ENCODE assay signal across 14 cellular contexts in genomic region chr2:47036489-47036769, GRCh38.
DNase-seq lines count a peak whose midpoint lies in the region; ATAC-seq and TF ChIP-seq lines count a peak whose summit lies in the region.
"Had no signal": no experiment of that assay in that cellular context is flagged by ENCODE, and none has a peak within 500 bp of the region (broad histone marks: within the 10 kb centered on the region; RNA-seq: fewer than 3 reads in every experiment).

No MANE protein-coding gene starts in this region.

- H3K4me3 ChIP-seq in heart right ventricle (no peak overlapping the region), mesenchymal stem cell (ENCODE audit: insufficient read depth in 1 of 2, low read depth in 1 of 2, low read length in 2 of 2) (no peak overlapping the region), transverse colon (no peak overlapping the region), H7 (ENCODE audit: insufficient read depth, low read depth, low read length) (no peak overlapping the region)

- WGBS in heart right ventricle, 2 donors, result 94 to 96% methylated on average over 4 of the region's 4 CpGs
- WGBS in mesenchymal stem cell, result 93% methylated on average over 4 of the region's 4 CpGs
- 84% methylated on average over 4 of the region's 4 CpGs; no CpG with 5 or more reads in 1 of the 2 donors for WGBS in transverse colon (ENCODE audit: low coverage in 1 of 2), 2 donors

- TF ChIP-seq POLR2A in transverse colon (IDR thresholded peaks at IDR 0.05), result no peak

- H3K4me1 Mint-ChIP-seq in activated T-helper 2 cell treated with anti-CD3 and anti-CD28 coated beads, Interferon-gamma antibody, Interleukin-2, Interleukin-4, amounts not matched to agents 10 μg/mL and 5 μg/mL and 100 μg/mL, durations not matched to agents 14 hours and 24 hours and 36 hours (ENCODE audit: low read depth), result peaks cover 12% of the 10 kb centered on the region

- no peak overlapping the region for H3K18ac ChIP-seq in mesenchymal stem cell (ENCODE audit: low read depth in 1 of 2, low read length in 2 of 2)

- peak overlapping the region in 1 of 2 experiments; percentile 44 for H2BK12ac ChIP-seq in mesenchymal stem cell (ENCODE audit: low read length in 2 of 2)

- no peak overlapping the region for H3K4me3 Mint-ChIP-seq in activated T-helper 2 cell treated with anti-CD3 and anti-CD28 coated beads, Interferon-gamma antibody, Interleukin-2, Interleukin-4, amounts not matched to agents 10 μg/mL and 5 μg/mL and 100 μg/mL, durations not matched to agents 14 hours and 24 hours and 36 hours (ENCODE audit: low read depth)
- H3K4me3 Mint-ChIP-seq: naive thymus-derived CD8-positive, alpha-beta T cell had no signal

- H3K36me3 ChIP-seq in heart right ventricle (peaks cover 0 to 35% (median 0%) of the 10 kb centered on the region in 9 donors), mesenchymal stem cell (ENCODE audit: control insufficient read depth in 1 of 2, insufficient read depth in 2 of 2, low read depth in 1 of 2, low read length in 2 of 2) (peaks cover 26 to 73% of the 10 kb centered on the region in 2 experiments), transverse colon (no peaks in the 10 kb centered on the region), H7 (replicated peaks; ENCODE audit: control insufficient read depth, insufficient read depth, low read length) (no peaks in the 10 kb centered on the region; the same call in 1 of the 2 replicates)

- H3K9ac ChIP-seq in mesenchymal stem cell (ENCODE audit: low read length), result no peak overlapping the region

- no peak overlapping the region for H4K8ac ChIP-seq in mesenchymal stem cell (ENCODE audit: low read length)

- peak overlapping the region; percentile 46 for H2AK5ac ChIP-seq in mesenchymal stem cell (ENCODE audit: low read length, severe bottlenecking)

- H2BK120ac ChIP-seq in mesenchymal stem cell (ENCODE audit: low read depth, low read length), result no peak overlapping the region

- H3K9me3 ChIP-seq in heart right ventricle (no peaks in the 10 kb centered on the region), mesenchymal stem cell (ENCODE audit: control insufficient read depth, low read length) (no peaks in the 10 kb centered on the region), transverse colon (no peaks in the 10 kb centered on the region)

- in situ Hi-C loops in transverse colon (cut with MboI; ENCODE audit: low pct_ligation_motif_present in 1 of 4, low pct_unique_long_range_greater_than_20kb in 1 of 4, low sequenced_read_pairs in 3 of 4), result no loop called here

- H3K23ac ChIP-seq in mesenchymal stem cell (ENCODE audit: low read length in 2 of 2), result no peak overlapping the region

- H3K27ac ChIP-seq in heart right ventricle (peak overlapping the region in 9 of 10 donors; percentile 92 to 98 (median 96)), mesenchymal stem cell (ENCODE audit: low read length, poor library complexity, severe bottlenecking) (no peak overlapping the region), transverse colon (peak overlapping the region; percentile 87 to 95 (median 90))

- H3K27ac Mint-ChIP-seq in activated T-helper 2 cell treated with anti-CD3 and anti-CD28 coated beads, Interferon-gamma antibody, Interleukin-2, Interleukin-4, amounts not matched to agents 10 μg/mL and 5 μg/mL and 100 μg/mL, durations not matched to agents 14 hours and 24 hours and 36 hours, result peak overlapping the region; percentile 26

- ATAC-seq in heart right ventricle (no peak), Right ventricle myocardium inferior (no peak), GM18519 (IDR thresholded peaks at IDR 0.05; ENCODE audit: low FRiP score, unreplicated experiment) (no peak)
- ATAC-seq: naive thymus-derived CD8-positive, alpha-beta T cell had no signal

- peaks cover 46% of the 10 kb centered on the region for H3K36me3 Mint-ChIP-seq in activated T-helper 2 cell treated with anti-CD3 and anti-CD28 coated beads, Interferon-gamma antibody, Interleukin-2, Interleukin-4, amounts not matched to agents 10 μg/mL and 5 μg/mL and 100 μg/mL, durations not matched to agents 14 hours and 24 hours and 36 hours (ENCODE audit: low read depth)

- H2AFZ ChIP-seq in mesenchymal stem cell (ENCODE audit: low read depth, low read length), result no peak overlapping the region

- TF ChIP-seq EP300 in transverse colon (IDR thresholded peaks at IDR 0.05; ENCODE audit: low read depth), result no peak

- no peak overlapping the region for H4K91ac ChIP-seq in mesenchymal stem cell (ENCODE audit: low read length)

- TF ChIP-seq CTCF in heart right ventricle (IDR thresholded peaks at IDR 0.05) (no peak), transverse colon (IDR thresholded peaks at IDR 0.05) (no peak)

- H3K4me2 ChIP-seq in mesenchymal stem cell (ENCODE audit: low read length, poor library complexity, severe bottlenecking), result no peak overlapping the region

- H3K27me3 Mint-ChIP-seq in activated T-helper 2 cell treated with anti-CD3 and anti-CD28 coated beads, Interferon-gamma antibody, Interleukin-2, Interleukin-4, amounts not matched to agents 10 μg/mL and 5 μg/mL and 100 μg/mL, durations not matched to agents 14 hours and 24 hours and 36 hours (ENCODE audit: low read depth), result no peaks in the 10 kb centered on the region
- H3K27me3 Mint-ChIP-seq: naive thymus-derived CD8-positive, alpha-beta T cell had no signal

- no peak overlapping the region for H3K4ac ChIP-seq in mesenchymal stem cell (ENCODE audit: low read depth in 1 of 2, low read length in 2 of 2)

- H3K27me3 ChIP-seq in heart right ventricle (no peaks in the 10 kb centered on the region), mesenchymal stem cell (ENCODE audit: control insufficient read depth in 1 of 2, insufficient read depth in 1 of 2, low read length in 2 of 2) (no peaks in the 10 kb centered on the region), transverse colon (no peaks in the 10 kb centered on the region), H7 (ENCODE audit: control insufficient read depth, insufficient read depth, low read length) (no peaks in the 10 kb centered on the region)

- no peaks in the 10 kb centered on the region for H3K9me3 Mint-ChIP-seq in activated T-helper 2 cell treated with anti-CD3 and anti-CD28 coated beads, Interferon-gamma antibody, Interleukin-2, Interleukin-4, amounts not matched to agents 10 μg/mL and 5 μg/mL and 100 μg/mL, durations not matched to agents 14 hours and 24 hours and 36 hours
- H3K9me3 Mint-ChIP-seq: naive thymus-derived CD8-positive, alpha-beta T cell had no signal

- H2BK5ac ChIP-seq in mesenchymal stem cell (ENCODE audit: low read depth, low read length, poor library complexity, severe bottlenecking), result no peak overlapping the region

- H3K4me1 ChIP-seq in heart right ventricle, result peaks cover 54 to 83% (median 74%) of the 10 kb centered on the region in 9 donors
- H3K4me1 ChIP-seq in mesenchymal stem cell (ENCODE audit: control insufficient read depth, insufficient read depth, low read depth, low read length), result peaks cover 45% of the 10 kb centered on the region
- peaks cover 40 to 76% (median 56%) of the 10 kb centered on the region in 4 donors for H3K4me1 ChIP-seq in transverse colon

- intact Hi-C loops in heart right ventricle (cut with DNase I) (no loop called here), Right ventricle myocardium inferior (cut with DNase I) (no loop called here), transverse colon (cut with DNase I; ENCODE audit: low total_unique reads) (no loop called here)
- intact Hi-C loops in activated T-helper 2 cell treated with anti-CD3 and anti-CD28 coated beads, Interferon-gamma antibody, Interleukin-2, Interleukin-4, amounts not matched to agents 10 μg/mL and 5 μg/mL and 100 μg/mL, durations not matched to agents 14 hours and 24 hours and 36 hours (cut with micrococcal nuclease), result no loop called here

- H3K79me1 ChIP-seq in mesenchymal stem cell (replicated peaks; ENCODE audit: low read length, poor library complexity, severe bottlenecking), result peaks cover 7% of the 10 kb centered on the region

- H2BK15ac ChIP-seq in mesenchymal stem cell (ENCODE audit: low read depth, poor library complexity, severe bottlenecking), result no peak overlapping the region

- no peak overlapping the region for H3K14ac ChIP-seq in mesenchymal stem cell (ENCODE audit: low read length in 2 of 2)

- DNase-seq in heart right ventricle (no peak), Right ventricle myocardium inferior (ENCODE audit: missing footprints) (no peak), mesenchymal stem cell (no peak), transverse colon (no peak), H7 (no peak), NCI-H146 treated with DMSO at 0.1 percent for 48 hours (lab: John Stamatoyannopoulos, UW; ENCODE audit: unreplicated experiment) (no peak)
- DNase-seq in activated T-helper 2 cell treated with anti-CD3 and anti-CD28 coated beads, Interferon-gamma antibody, Interleukin-2, Interleukin-4, amounts not matched to agents 10 μg/mL and 5 μg/mL and 100 μg/mL, durations not matched to agents 14 hours and 24 hours and 36 hours (ENCODE audit: low spot score), result no peak
- DNase-seq: activated CD4-positive, CD25-positive, alpha-beta regulatory T cell treated with anti-CD3 and anti-CD28 coated beads, Interleukin-2, amount 50 U/mL, for 72 hours; AML-193; naive thymus-derived CD8-positive, alpha-beta T cell; NCI-H1092; NCI-H526; SHP77 had no signal
